Comparison of ENCODE assay signal across 7 cellular contexts in the genomic region with DNA sequence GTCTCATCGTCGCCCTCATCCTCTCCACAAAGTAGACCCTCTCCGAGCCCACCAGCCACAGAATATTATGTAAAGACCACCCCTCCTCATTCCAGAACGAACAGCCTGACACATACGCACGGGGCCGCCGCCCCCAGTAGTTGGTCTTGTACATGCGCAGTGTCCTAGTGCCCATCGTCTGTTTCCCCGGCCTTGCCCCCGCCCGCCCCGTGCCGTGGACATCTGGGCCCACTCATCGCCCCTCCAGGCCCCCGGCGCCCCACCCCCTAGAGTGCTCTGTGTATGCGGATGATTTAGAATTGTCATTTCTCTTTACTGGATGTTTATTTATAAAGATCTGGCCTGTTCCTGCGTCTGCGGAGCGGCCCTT. TPM values are rescaled to one million over a fixed set of nuclear protein-coding genes. Genes with fewer than 3 reads are reported as not detected.
DNase-seq lines count a peak whose midpoint lies in the region; ATAC-seq, FAIRE-seq and TF ChIP-seq lines count a peak whose summit lies in the region.

No MANE protein-coding gene starts in this region.

- peak overlapping the region; percentile 45; the same call in 1 of the 2 replicates for H3K27ac ChIP-seq in HUES64 (ENCODE audit: low read depth, low read length)
- H3K27ac ChIP-seq in kidney (ENCODE audit: low read depth in 2 of 2, low read length in 2 of 2) = peak overlapping the region; percentile 59 to 72
- H3K27ac ChIP-seq in subcutaneous abdominal adipose tissue (ENCODE audit: low read depth, low read length) = peak overlapping the region; percentile 84

- H3K36me3 ChIP-seq in HUES64 (ENCODE audit: insufficient read depth, low read length) (peaks cover 25% of the 10 kb centered on the region), kidney (ENCODE audit: control insufficient read depth in 1 of 2, insufficient read depth in 2 of 2, low read length in 2 of 2) (peaks cover 0 to 23% of the 10 kb centered on the region in 2 donors), subcutaneous abdominal adipose tissue (ENCODE audit: control insufficient read depth in 5 of 5, insufficient read depth in 5 of 5, low read length in 5 of 5) (peaks cover 0 to 28% (median 22%) of the 10 kb centered on the region in 5 donors)

- no peak overlapping the region for H3K9ac ChIP-seq in HUES64 (ENCODE audit: low read depth, low read length)
- H3K9ac ChIP-seq in kidney (ENCODE audit: low read length in 2 of 2) = no peak overlapping the region
- H3K9ac ChIP-seq in subcutaneous abdominal adipose tissue (ENCODE audit: low read length in 5 of 5) = peak overlapping the region in 2 of 5 donors; percentile 44 to 66

- TF ChIP-seq CTCF in kidney (IDR thresholded peaks at IDR 0.05; ENCODE audit: borderline replicate concordance, extremely low read depth, insufficient read depth) = no peak

- no peaks in the 10 kb centered on the region for H3K27me3 ChIP-seq in HUES64 (ENCODE audit: insufficient read depth, low read length)
- H3K27me3 ChIP-seq in subcutaneous abdominal adipose tissue (ENCODE audit: control insufficient read depth in 5 of 5, insufficient read depth in 4 of 5, low read length in 5 of 5) = no peaks in the 10 kb centered on the region

- no peak for DNase-seq in activated naive CD8-positive, alpha-beta T cell treated with anti-CD3 and anti-CD28 coated beads, Interleukin-2, amount 10 ng/mL, durations not matched to agents 7 days and 5 days
- DNase-seq in kidney (no peak), Kasumi-1 (lab: John Stamatoyannopoulos, UW) (no peak), NCI-H446 treated with DMSO at 0.1 percent for 48 hours (lab: John Stamatoyannopoulos, UW) (no peak), mucosa of gallbladder (ENCODE audit: low spot score) (no peak)

- POLR2A ChIA-PET in activated naive CD8-positive, alpha-beta T cell treated with anti-CD3 and anti-CD28 coated beads, Interleukin-2, amount 10 ng/mL, durations not matched to agents 7 days and 5 days (lab: Charles Lee) = interaction anchor here (0.6 to 3.3 kb wide), 6 partner anchors 12 to 179 kb away, joined by 3 to 69 read pairs (median 6); a partner anchor contains a TSS

- peak overlapping the region; percentile 93 for H3K27ac Mint-ChIP-seq in activated naive CD8-positive, alpha-beta T cell treated with anti-CD3 and anti-CD28 coated beads, Interleukin-2, amount 10 ng/mL, durations not matched to agents 7 days and 5 days

- peak overlapping the region; percentile 82 for H3K4me3 Mint-ChIP-seq in activated naive CD8-positive, alpha-beta T cell treated with anti-CD3 and anti-CD28 coated beads, Interleukin-2, amount 10 ng/mL, durations not matched to agents 7 days and 5 days

- intact Hi-C loops in kidney (cut with DNase I) = no loop called here

- peaks cover 16% of the 10 kb centered on the region; the same call in 1 of the 2 replicates for H3K4me1 ChIP-seq in HUES64 (ENCODE audit: insufficient read depth, low read length)
- H3K4me1 ChIP-seq in kidney (ENCODE audit: control insufficient read depth in 1 of 2, insufficient read depth in 1 of 2, low read depth in 1 of 2, low read length in 2 of 2) = peaks cover 21 to 57% of the 10 kb centered on the region in 2 donors
- H3K4me1 ChIP-seq in subcutaneous abdominal adipose tissue (ENCODE audit: control insufficient read depth in 5 of 5, insufficient read depth in 5 of 5, low read length in 5 of 5) = peaks cover 27 to 61% (median 60%) of the 10 kb centered on the region in 5 donors

- peak; percentile 2 for ATAC-seq in activated naive CD8-positive, alpha-beta T cell treated with anti-CD3 and anti-CD28 coated beads, Interleukin-2, amount 10 ng/mL, durations not matched to agents 7 days and 5 days (ENCODE audit: low read depth)

- H3K9me3 Mint-ChIP-seq in activated naive CD8-positive, alpha-beta T cell treated with anti-CD3 and anti-CD28 coated beads, Interleukin-2, amount 10 ng/mL, durations not matched to agents 7 days and 5 days = no peaks in the 10 kb centered on the region

- H3K4me1 Mint-ChIP-seq in activated naive CD8-positive, alpha-beta T cell treated with anti-CD3 and anti-CD28 coated beads, Interleukin-2, amount 10 ng/mL, durations not matched to agents 7 days and 5 days = peaks cover 36% of the 10 kb centered on the region

- WGBS in HUES64 = 81% methylated on average over 22 of the region's 22 CpGs

- H3K4me3 ChIP-seq in HUES64 (ENCODE audit: low read length) (peak overlapping the region; percentile 70), kidney (ENCODE audit: low read length in 2 of 2) (no peak overlapping the region), subcutaneous abdominal adipose tissue (ENCODE audit: low read depth in 1 of 5, low read length in 5 of 5) (peak overlapping the region in 4 of 5 donors; percentile 4 to 77 (median 38))

- FAIRE-seq in kidney (lab: Jason Lieb, UNC) = no peak

- H3K9me3 ChIP-seq in HUES64 (ENCODE audit: insufficient read depth, low read depth, low read length) (no peaks in the 10 kb centered on the region), kidney (ENCODE audit: control insufficient read depth in 1 of 2, low read length in 2 of 2) (no peaks in the 10 kb centered on the region), subcutaneous abdominal adipose tissue (ENCODE audit: control insufficient read depth in 5 of 5, low read length in 5 of 5) (no peaks in the 10 kb centered on the region)

- no peaks in the 10 kb centered on the region for H3K27me3 Mint-ChIP-seq in activated naive CD8-positive, alpha-beta T cell treated with anti-CD3 and anti-CD28 coated beads, Interleukin-2, amount 10 ng/mL, durations not matched to agents 7 days and 5 days

- peaks cover 16% of the 10 kb centered on the region for H3K36me3 Mint-ChIP-seq in activated naive CD8-positive, alpha-beta T cell treated with anti-CD3 and anti-CD28 coated beads, Interleukin-2, amount 10 ng/mL, durations not matched to agents 7 days and 5 days

RNA-seq across cellular contexts. Expression of a gene that starts 0.5 kb away (rescaled TPM):
- polyA plus RNA-seq in HUES64 (2013, experiment 1 of 2) = 30.3 TPM
- 19.7 TPM for polyA plus RNA-seq in HUES64 (2013, experiment 2 of 2)
- total RNA-seq in activated naive CD8-positive, alpha-beta T cell treated with anti-CD3 and anti-CD28 coated beads, Interleukin-2, amount 10 ng/mL, durations not matched to agents 7 days and 5 days = 10 to 100 TPM; 74.0 to 75.4 TPM
- total RNA-seq in kidney (52.1 TPM), mucosa of gallbladder (60.9 TPM)
- 51.8 TPM for polyA plus RNA-seq in kidney (ENCODE audit: insufficient read depth, low read depth, low replicate concordance)

RNA-seq across cellular contexts. Expression of a gene that starts 5.9 kb away (rescaled TPM):
- 201 TPM for polyA plus RNA-seq in HUES64 (2013, experiment 1 of 2)
- 219 TPM for polyA plus RNA-seq in HUES64 (2013, experiment 2 of 2)
- 100 to 1,000 TPM; 117 to 122 TPM for total RNA-seq in activated naive CD8-positive, alpha-beta T cell treated with anti-CD3 and anti-CD28 coated beads, Interleukin-2, amount 10 ng/mL, durations not matched to agents 7 days and 5 days
- total RNA-seq in kidney (303 TPM), mucosa of gallbladder (246 TPM)
- 520 TPM for polyA plus RNA-seq in kidney (ENCODE audit: insufficient read depth, low read depth, low replicate concordance)

RNA-seq across cellular contexts. Expression of a gene that starts 11.5 kb away (rescaled TPM):
- not detected for polyA plus RNA-seq in HUES64 (2013, experiment 1 of 2)
- not detected for polyA plus RNA-seq in HUES64 (2013, experiment 2 of 2)
- 1 to 10 TPM in 1 of 2 experiments, under 1 TPM in 1; 0.80 to 1.1 TPM for total RNA-seq in activated naive CD8-positive, alpha-beta T cell treated with anti-CD3 and anti-CD28 coated beads, Interleukin-2, amount 10 ng/mL, durations not matched to agents 7 days and 5 days
- 0.54 TPM for total RNA-seq in kidney
- not detected for polyA plus RNA-seq in kidney (ENCODE audit: insufficient read depth, low read depth, low replicate concordance)
- 1.8 TPM for total RNA-seq in mucosa of gallbladder

RNA-seq across cellular contexts. Expression of a gene that starts 18.1 kb away (rescaled TPM):
- 13.8 TPM for polyA plus RNA-seq in HUES64 (2013, experiment 1 of 2)
- polyA plus RNA-seq in HUES64 (2013, experiment 2 of 2) = 12.0 TPM
- total RNA-seq in activated naive CD8-positive, alpha-beta T cell treated with anti-CD3 and anti-CD28 coated beads, Interleukin-2, amount 10 ng/mL, durations not matched to agents 7 days and 5 days = 10 to 100 TPM; 50.6 to 55.1 TPM
- total RNA-seq in kidney (52.3 TPM), mucosa of gallbladder (72.0 TPM)
- polyA plus RNA-seq in kidney (ENCODE audit: insufficient read depth, low read depth, low replicate concordance) = 14.3 TPM

RNA-seq across cellular contexts. Expression of a gene that starts 44.8 kb away (rescaled TPM):
- 4.2 TPM for polyA plus RNA-seq in HUES64 (2013, experiment 1 of 2)
- 7.0 TPM for polyA plus RNA-seq in HUES64 (2013, experiment 2 of 2)
- 10 to 100 TPM; 16.5 to 17.9 TPM for total RNA-seq in activated naive CD8-positive, alpha-beta T cell treated with anti-CD3 and anti-CD28 coated beads, Interleukin-2, amount 10 ng/mL, durations not matched to agents 7 days and 5 days
- total RNA-seq in kidney (25.7 TPM), mucosa of gallbladder (20.6 TPM)
- 23.9 TPM for polyA plus RNA-seq in kidney (ENCODE audit: insufficient read depth, low read depth, low replicate concordance)

Comparison
In these comparisons a context has a peak if more than half of its experiments do, and no peak if none do; other contexts are left out.
1. H3K4me3 ChIP-seq: peak in HUES64 (single experiment) and subcutaneous abdominal adipose tissue (4 of 5); none in kidney (0 of 2).
2. Peak in every context shown above with its lines, with median percentiles within 50 percentile points of each other: H3K27ac ChIP-seq.